ENCODE assay signal across 16 cellular contexts in genomic region chr4:42339935-42340406, GRCh38. TPM values are rescaled to one million over a fixed set of nuclear protein-coding genes. Genes with fewer than 3 reads are reported as not detected.
DNase-seq lines count a peak whose midpoint lies in the region; ATAC-seq and TF ChIP-seq lines count a peak whose summit lies in the region.
"Had no signal": no experiment of that assay in that cellular context is flagged by ENCODE, and none has a peak within 500 bp of the region (broad histone marks: within the 10 kb centered on the region; RNA-seq: fewer than 3 reads in every experiment).

No MANE protein-coding gene starts in this region.

- H3K79me1 ChIP-seq in mesendoderm (ENCODE audit: low read length), result no peaks in the 10 kb centered on the region

- H2BK120ac ChIP-seq in mesendoderm (ENCODE audit: low read depth, low read length), result no peak overlapping the region

- peak; percentile 67 for ATAC-seq in upper lobe of right lung

- H4K8ac ChIP-seq in mesendoderm (ENCODE audit: low read depth, low read length), result no peak overlapping the region

- no peaks in the 10 kb centered on the region for H3K9me3 Mint-ChIP-seq in MCF 10A (ENCODE audit: unreplicated experiment)
- H3K9me3 Mint-ChIP-seq: activated naive CD4-positive, alpha-beta T cell treated with anti-CD3 and anti-CD28 coated beads, Interleukin-2, amount 50 U/mL, for 24 hours; naive B cell; type B pancreatic cell had no signal

- no peaks in the 10 kb centered on the region for H3K4me1 ChIP-seq in mammary epithelial cell (ENCODE audit: insufficient read depth, low read length)
- H3K4me1 ChIP-seq in mesendoderm (ENCODE audit: control insufficient read depth, low read depth, low read length), result no peaks in the 10 kb centered on the region
- H3K4me1 ChIP-seq in upper lobe of right lung, result peaks cover 15% of the 10 kb centered on the region
- H3K4me1 ChIP-seq: Caco-2 had no signal

- H4K20me1 ChIP-seq in mammary epithelial cell (ENCODE audit: insufficient read depth, low read length), result no peaks in the 10 kb centered on the region

- H3K79me2 ChIP-seq in mammary epithelial cell (ENCODE audit: insufficient read depth, low read length) (no peaks in the 10 kb centered on the region), mesendoderm (ENCODE audit: control insufficient read depth, insufficient read depth, low read length) (no peaks in the 10 kb centered on the region)
- H3K79me2 ChIP-seq: hepatocyte had no signal

- DNase-seq in mammary epithelial cell (peak; percentile 1), MCF 10A (ENCODE audit: unreplicated experiment) (no peak), glomerular endothelial cell (ENCODE audit: extremely low read depth, low read depth, low spot score) (peak; percentile 56), mesendoderm (no peak), upper lobe of right lung (no peak), G401 (ENCODE audit: low spot score) (no peak), globus pallidus (ENCODE audit: low spot score) (no peak)
- no peak for DNase-seq in stimulated activated CD4-positive, alpha-beta T cell treated with anti-CD3 and anti-CD28 coated beads, Interleukin-15, amount 100 ng/mL, for 24 hours
- DNase-seq: Caco-2, naive B cell, NCI-H446 treated with DMSO at 0.1 percent for 48 hours had no signal

- CTCF ChIA-PET in mammary epithelial cell (lab: Charles Lee; ENCODE audit: low non-redundant PET), result no interaction called here
- CTCF ChIA-PET in MCF 10A (lab: Yijun Ruan, JAX), result interaction anchor here (1.1 to 1.5 kb wide), 2 partner anchors 30 to 32 kb away, joined by 5 to 7 read pairs; no protein-coding TSS in a partner anchor

- no peaks in the 10 kb centered on the region for H3K4me1 Mint-ChIP-seq in MCF 10A (ENCODE audit: insufficient read depth, unreplicated experiment)
- H3K4me1 Mint-ChIP-seq: activated naive CD4-positive, alpha-beta T cell treated with anti-CD3 and anti-CD28 coated beads, Interleukin-2, amount 50 U/mL, for 24 hours had no signal

- H3K36me3 ChIP-seq in mammary epithelial cell (ENCODE audit: insufficient read depth, low read length) (no peaks in the 10 kb centered on the region), mesendoderm (ENCODE audit: control insufficient read depth, insufficient read depth, low read length) (no peaks in the 10 kb centered on the region), upper lobe of right lung (no peaks in the 10 kb centered on the region)

- H3K4me3 Mint-ChIP-seq in MCF 10A (ENCODE audit: unreplicated experiment), result no peak overlapping the region
- H3K4me3 Mint-ChIP-seq: activated naive CD4-positive, alpha-beta T cell treated with anti-CD3 and anti-CD28 coated beads, Interleukin-2, amount 50 U/mL, for 24 hours; naive B cell; type B pancreatic cell had no signal

- H3K4me3 ChIP-seq in mammary epithelial cell (replicated peaks in 1 of 3; ENCODE audit: insufficient read depth in 1 of 3, low read depth in 2 of 3, low read length in 3 of 3) (no peak overlapping the region), mesendoderm (ENCODE audit: low read length) (no peak overlapping the region), upper lobe of right lung (no peak overlapping the region)
- H3K4me3 ChIP-seq: hepatocyte, skin epidermis had no signal

- H3K4ac ChIP-seq in mesendoderm (ENCODE audit: low read depth, low read length), result peak overlapping the region; percentile 31

- H2AFZ ChIP-seq in mammary epithelial cell (ENCODE audit: low read depth, low read length), result no peak overlapping the region
- H2AFZ ChIP-seq: hepatocyte had no signal

- H3K23ac ChIP-seq in mesendoderm (ENCODE audit: low read length), result no peak overlapping the region

- POLR2A ChIA-PET in MCF 10A (lab: Yijun Ruan, JAX), result interaction anchor here (1.3 kb wide), 1 partner anchor 14 kb away, joined by 3 read pairs; no protein-coding TSS in a partner anchor

- no peaks in the 10 kb centered on the region for H3K27me3 Mint-ChIP-seq in MCF 10A (ENCODE audit: insufficient read depth, unreplicated experiment)
- H3K27me3 Mint-ChIP-seq: type B pancreatic cell had no signal

- no peak overlapping the region for H4K5ac ChIP-seq in mesendoderm (ENCODE audit: low read length)

- TF ChIP-seq CTCF in mammary epithelial cell (conservative IDR thresholded peaks at IDR 0.05 in 1 of 2, IDR thresholded peaks at IDR 0.05 in 1 of 2; ENCODE audit: extremely low read depth in 1 of 2, insufficient read depth in 1 of 2, low read depth in 1 of 2, low read length in 2 of 2) (no peak), MCF 10A (IDR thresholded peaks at IDR 0.05; ENCODE audit: unreplicated experiment) (no peak), upper lobe of right lung (IDR thresholded peaks at IDR 0.05) (no peak)

- H2BK15ac ChIP-seq in mesendoderm (replicated peaks; ENCODE audit: low read depth), result no peak overlapping the region

- in situ Hi-C loops in mammary epithelial cell (cut with MboI; ENCODE audit: low sequenced_read_pairs in 2 of 2), result no loop called here
- in situ Hi-C loops in G401 (cut with HindIII; ENCODE audit: low sequenced_read_pairs), result no loop called here

- no peaks in the 10 kb centered on the region for H3K36me3 Mint-ChIP-seq in MCF 10A (ENCODE audit: insufficient read depth, unreplicated experiment)
- H3K36me3 Mint-ChIP-seq: activated naive CD4-positive, alpha-beta T cell treated with anti-CD3 and anti-CD28 coated beads, Interleukin-2, amount 50 U/mL, for 24 hours; naive B cell; type B pancreatic cell had no signal

- no peaks in the 10 kb centered on the region for H3K9me3 ChIP-seq in mammary epithelial cell (replicated peaks; ENCODE audit: insufficient read depth, low read length)
- H3K9me3 ChIP-seq in upper lobe of right lung, result no peaks in the 10 kb centered on the region
- H3K9me3 ChIP-seq: Caco-2 had no signal

- intact Hi-C loops in mammary epithelial cell (cut with micrococcal nuclease), result no loop called here
- intact Hi-C loops in MCF 10A (cut with micrococcal nuclease), result no loop called here
- intact Hi-C loops in upper lobe of right lung (cut with DNase I), result no loop called here

- BruUV-seq in mammary epithelial cell (replicated peaks; lab: Mats Ljungman, UMichigan) (no TSS peak), MCF 10A (replicated peaks; lab: Mats Ljungman, UMichigan) (no TSS peak)

- no peak overlapping the region for H3K18ac ChIP-seq in mesendoderm (ENCODE audit: low read length)

- no peak overlapping the region for H3K56ac ChIP-seq in mesendoderm (ENCODE audit: low read length)

- no peak overlapping the region for H2AK5ac ChIP-seq in mesendoderm (ENCODE audit: low read length)

- H3K27ac ChIP-seq in mammary epithelial cell (ENCODE audit: insufficient read depth, low read depth, low read length), result no peak overlapping the region
- no peak overlapping the region for H3K27ac ChIP-seq in mesendoderm (ENCODE audit: low read depth, low read length)
- peak overlapping the region; percentile 68 for H3K27ac ChIP-seq in upper lobe of right lung
- H3K27ac ChIP-seq: 22Rv1, hepatocyte had no signal

- H3K27me3 ChIP-seq in mammary epithelial cell (ENCODE audit: insufficient read depth, low read length) (no peaks in the 10 kb centered on the region), mesendoderm (ENCODE audit: insufficient read depth, low read length, poor library complexity) (no peaks in the 10 kb centered on the region), upper lobe of right lung (no peaks in the 10 kb centered on the region)
- H3K27me3 ChIP-seq: hepatocyte had no signal

- no peak overlapping the region for H3K27ac Mint-ChIP-seq in MCF 10A (ENCODE audit: low read depth, unreplicated experiment)
- H3K27ac Mint-ChIP-seq: activated naive CD4-positive, alpha-beta T cell treated with anti-CD3 and anti-CD28 coated beads, Interleukin-2, amount 50 U/mL, for 24 hours; type B pancreatic cell had no signal

- dilution Hi-C loops in mammary epithelial cell (cut with HindIII; ENCODE audit: low sequenced_read_pairs), result no loop called here

- H2BK5ac ChIP-seq in mesendoderm (ENCODE audit: low read length), result no peak overlapping the region

- 54% methylated on average over 7 of the region's 7 CpGs for WGBS in mammary epithelial cell (ENCODE audit: low coverage, missing lambda C conversion rate)
- no CpG with 5 or more reads among the region's 7 CpGs for WGBS in mesendoderm (ENCODE audit: extremely low coverage, insufficient coverage, low lambda C conversion rate)

- H3K9ac ChIP-seq in mammary epithelial cell (ENCODE audit: insufficient read depth, low read length) (no peak overlapping the region), mesendoderm (ENCODE audit: low read length) (no peak overlapping the region)

- H3K4me2 ChIP-seq in mammary epithelial cell (ENCODE audit: insufficient read depth, low read depth, low read length) (no peak overlapping the region), mesendoderm (ENCODE audit: low read length) (no peak overlapping the region)
- H3K4me2 ChIP-seq: hepatocyte had no signal

RNA-seq across cellular contexts. Expression of gene SHISA3, which starts 57.3 kb away (rescaled TPM):
- total RNA-seq in mammary epithelial cell (not detected), MCF 10A (2022) (not detected in 2 replicates), glomerular endothelial cell (2.0 and 3.2 TPM in 2 replicates), upper lobe of right lung (5.8 TPM)
- not detected for polyA plus RNA-seq in mammary epithelial cell
- polyA minus RNA-seq in mammary epithelial cell, result not detected
- 0.86 TPM for polyA plus RNA-seq in mesendoderm (2013, experiment 1 of 2)
- 0.78 TPM for polyA plus RNA-seq in mesendoderm (2013, experiment 2 of 2)
- 3.7 and 6.1 TPM in 2 replicates for total RNA-seq in G401 (2014; rRNA removed; shearing (Covaris generic))
- total RNA-seq: Caco-2 had no signal
- polyA plus RNA-seq: hepatocyte had no signal

Comparison
In these comparisons a context has a peak if more than half of its experiments do, and no peak if none do; other contexts are left out.
1. DNase-seq: peak in mammary epithelial cell (single experiment) and glomerular endothelial cell (single experiment); none in MCF 10A (single experiment), mesendoderm (single experiment), upper lobe of right lung (single experiment), stimulated activated CD4-positive, alpha-beta T cell treated with anti-CD3 and anti-CD28 coated beads, Interleukin-15, amount 100 ng/mL, for 24 hours (single experiment), G401 (single experiment) and globus pallidus (single experiment).